In genomic region chr12:45415393-45415817, GRCh38 we compare ENCODE assay signal across 9 cellular contexts.
DNase-seq lines count a peak whose midpoint lies in the region; ATAC-seq and TF ChIP-seq lines count a peak whose summit lies in the region.
"Had no signal": no experiment of that assay in that cellular context is flagged by ENCODE, and none has a peak within 500 bp of the region (broad histone marks: within the 10 kb centered on the region; RNA-seq: fewer than 3 reads in every experiment).

No MANE protein-coding gene starts in this region.

- H3K9me3 ChIP-seq in DOHH2 (ENCODE audit: control insufficient read depth, insufficient read depth, low read length) (no peaks in the 10 kb centered on the region), upper lobe of right lung (no peaks in the 10 kb centered on the region)

- TF ChIP-seq CTCF in DOHH2 (IDR thresholded peaks at IDR 0.05; ENCODE audit: low read depth, low read length, poor library complexity, severe bottlenecking) (no peak), upper lobe of right lung (IDR thresholded peaks at IDR 0.05) (no peak)

- no peaks in the 10 kb centered on the region for H3K9me2 ChIP-seq in DOHH2 (replicated peaks; ENCODE audit: control insufficient read depth, low read length)

- H4K20me1 ChIP-seq in DOHH2 (ENCODE audit: control insufficient read depth, insufficient read depth, low read depth, low read length) = no peaks in the 10 kb centered on the region

- POLR2A ChIA-PET in activated CD8-positive, alpha-beta T cell treated with anti-CD3 and anti-CD28 coated beads, Interleukin-2, amount 10 ng/mL, durations not matched to agents 7 days and 5 days (lab: Charles Lee) = no interaction called here

- H3F3A ChIP-seq in DOHH2 (ENCODE audit: control insufficient read depth, insufficient read depth) = peaks cover under 1% of the 10 kb centered on the region

- H3K27ac ChIP-seq in DOHH2 (ENCODE audit: low read depth, low read length) = peak overlapping the region; percentile 7; the same call in 1 of the 2 replicates
- H3K27ac ChIP-seq in upper lobe of right lung = no peak overlapping the region

- intact Hi-C loops in upper lobe of right lung (cut with DNase I) = no loop called here

- no peak overlapping the region for H3K4me3 Mint-ChIP-seq in activated CD8-positive, alpha-beta T cell treated with anti-CD3 and anti-CD28 coated beads, Interleukin-2, amount 10 ng/mL, durations not matched to agents 7 days and 5 days
- H3K4me3 Mint-ChIP-seq: nephron had no signal

- no peaks in the 10 kb centered on the region for H3K27me3 Mint-ChIP-seq in activated CD8-positive, alpha-beta T cell treated with anti-CD3 and anti-CD28 coated beads, Interleukin-2, amount 10 ng/mL, durations not matched to agents 7 days and 5 days (ENCODE audit: low read depth)

- H3K4me3 ChIP-seq in DOHH2 (ENCODE audit: low read length) (no peak overlapping the region), upper lobe of right lung (no peak overlapping the region)

- H3K9me3 Mint-ChIP-seq in activated CD8-positive, alpha-beta T cell treated with anti-CD3 and anti-CD28 coated beads, Interleukin-2, amount 10 ng/mL, durations not matched to agents 7 days and 5 days (ENCODE audit: insufficient read depth) = no peaks in the 10 kb centered on the region
- H3K9me3 Mint-ChIP-seq: nephron had no signal

- CTCF ChIA-PET in activated CD8-positive, alpha-beta T cell treated with anti-CD3 and anti-CD28 coated beads, Interleukin-2, amount 10 ng/mL, durations not matched to agents 7 days and 5 days (lab: Charles Lee) = no interaction called here

- H3K36me3 ChIP-seq in DOHH2 (ENCODE audit: control insufficient read depth, low read length) (peaks cover 49% of the 10 kb centered on the region), upper lobe of right lung (peaks cover 58% of the 10 kb centered on the region)

- peaks cover 23% of the 10 kb centered on the region for H3K36me3 Mint-ChIP-seq in activated CD8-positive, alpha-beta T cell treated with anti-CD3 and anti-CD28 coated beads, Interleukin-2, amount 10 ng/mL, durations not matched to agents 7 days and 5 days (ENCODE audit: low read depth)

- H3K27ac Mint-ChIP-seq in activated CD8-positive, alpha-beta T cell treated with anti-CD3 and anti-CD28 coated beads, Interleukin-2, amount 10 ng/mL, durations not matched to agents 7 days and 5 days = no peak overlapping the region
- H3K27ac Mint-ChIP-seq: nephron had no signal

- H3K4me1 Mint-ChIP-seq in activated CD8-positive, alpha-beta T cell treated with anti-CD3 and anti-CD28 coated beads, Interleukin-2, amount 10 ng/mL, durations not matched to agents 7 days and 5 days (ENCODE audit: low read depth) = no peaks in the 10 kb centered on the region
- H3K4me1 Mint-ChIP-seq: nephron had no signal

- DNase-seq in activated CD8-positive, alpha-beta T cell treated with anti-CD3 and anti-CD28 coated beads, Interleukin-2, amount 10 ng/mL, durations not matched to agents 7 days and 5 days = peak; percentile 23
- DNase-seq in islet precursor cell (peak; percentile 98), upper lobe of right lung (no peak), inferior parietal cortex (ENCODE audit: extremely low spot score) (no peak), NCI-H345 treated with DMSO at 0.1 percent for 48 hours (lab: John Stamatoyannopoulos, UW; ENCODE audit: unreplicated experiment) (no peak)

- H3K79me2 ChIP-seq in DOHH2 (ENCODE audit: control insufficient read depth, low read length) = no peaks in the 10 kb centered on the region

- peaks cover 39% of the 10 kb centered on the region for H3K4me1 ChIP-seq in DOHH2 (ENCODE audit: control insufficient read depth, low read length)
- H3K4me1 ChIP-seq in upper lobe of right lung = no peaks in the 10 kb centered on the region

- ATAC-seq in GM21360 (IDR thresholded peaks at IDR 0.05; ENCODE audit: unreplicated experiment) (peak; percentile 99), HG03469 (IDR thresholded peaks at IDR 0.05; ENCODE audit: unreplicated experiment) (peak; percentile 99), upper lobe of right lung (peak; percentile 77)
- peak; percentile 57 for ATAC-seq in activated CD8-positive, alpha-beta T cell treated with anti-CD3 and anti-CD28 coated beads, Interleukin-2, amount 10 ng/mL, durations not matched to agents 7 days and 5 days

- H3K27me3 ChIP-seq in DOHH2 (ENCODE audit: control insufficient read depth, low read length) (no peaks in the 10 kb centered on the region), upper lobe of right lung (no peaks in the 10 kb centered on the region)

- H3K4me2 ChIP-seq in DOHH2 (ENCODE audit: low read length) = 0 out of 2 replicates have a peak overlapping the region, but pooled peaks have one; percentile 3

Comparison
In these comparisons a context has a peak if more than half of its experiments do, and no peak if none do; other contexts are left out.
1. DNase-seq: peak in activated CD8-positive, alpha-beta T cell treated with anti-CD3 and anti-CD28 coated beads, Interleukin-2, amount 10 ng/mL, durations not matched to agents 7 days and 5 days (single experiment) and islet precursor cell (single experiment); none in upper lobe of right lung (single experiment), inferior parietal cortex (single experiment) and NCI-H345 treated with DMSO at 0.1 percent for 48 hours (single experiment).
2. Peak in every context shown above with its lines, with median percentiles within 50 percentile points of each other: ATAC-seq.